ENCODE assay signal across 7 cellular contexts in the genomic region with DNA sequence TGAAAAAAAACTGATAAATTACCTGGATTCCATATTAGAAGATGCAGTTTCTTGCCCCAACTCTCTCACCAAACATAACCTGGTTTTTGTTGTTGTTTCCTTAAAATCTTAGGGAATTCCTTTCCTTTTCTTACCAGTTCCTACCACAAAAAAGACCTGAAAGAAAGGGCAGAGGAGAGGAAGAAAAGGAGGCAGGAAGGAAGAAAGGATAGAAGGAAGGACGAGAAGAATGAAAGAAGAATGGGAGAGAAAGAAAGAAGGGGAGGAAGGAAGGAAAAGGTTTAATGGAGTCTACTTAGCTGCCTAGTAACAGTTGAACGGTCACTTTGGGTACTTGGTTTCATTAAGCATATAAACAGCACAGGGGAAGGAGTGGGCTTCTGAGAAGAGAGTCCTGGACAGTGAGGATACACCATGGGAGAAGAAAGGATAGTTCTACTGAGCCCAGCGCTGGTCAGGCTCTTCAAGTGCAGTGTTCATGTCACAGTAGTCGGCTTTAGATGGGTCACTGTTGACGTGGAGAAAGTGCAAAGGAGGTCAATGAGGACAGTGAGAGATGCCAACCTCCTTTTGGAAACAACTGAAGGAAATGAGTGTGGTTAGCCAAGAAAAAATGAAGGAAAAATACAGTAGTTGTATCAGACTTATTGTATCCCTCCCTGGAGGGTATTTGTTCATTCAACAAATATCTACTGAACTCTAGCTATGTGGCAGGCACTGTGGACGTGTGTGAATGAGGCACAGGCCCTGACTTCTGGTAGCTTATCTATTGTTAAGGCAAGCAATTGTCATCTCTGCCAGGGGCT. TPM values are rescaled to one million over a fixed set of nuclear protein-coding genes. Genes with fewer than 3 reads are reported as not detected.
DNase-seq lines count a peak whose midpoint lies in the region; ATAC-seq and TF ChIP-seq lines count a peak whose summit lies in the region.

No MANE protein-coding gene starts in this region.

- POLR2A ChIA-PET in GM10248 (lab: Yijun Ruan, JAX) = no interaction called here

- H3K9ac ChIP-seq in HUES48 (ENCODE audit: low read depth, low read length) = no peak overlapping the region

- H3K4me3 ChIP-seq in HUES48 (ENCODE audit: low read depth, low read length) (peak overlapping the region; percentile 93), WI38 (ENCODE audit: low read depth, low read length) (peak overlapping the region; percentile 99)

- H3K36me3 Mint-ChIP-seq in glutamatergic neuron (ENCODE audit: unreplicated experiment) = no peaks in the 10 kb centered on the region
- peaks cover 39% of the 10 kb centered on the region for H3K36me3 Mint-ChIP-seq in stimulated activated effector memory CD8-positive, alpha-beta T cell treated with anti-CD3 and anti-CD28 coated beads, Interleukin-12 subunit alpha, Interleukin-12 subunit beta, amount 100 ng/mL, for 72 hours

- no peaks in the 10 kb centered on the region for H3K9me3 ChIP-seq in HUES48 (ENCODE audit: control insufficient read depth, insufficient read depth, low read length)

- peaks cover 9% of the 10 kb centered on the region for H3K9me3 Mint-ChIP-seq in glutamatergic neuron (ENCODE audit: unreplicated experiment)
- no peaks in the 10 kb centered on the region for H3K9me3 Mint-ChIP-seq in stimulated activated effector memory CD8-positive, alpha-beta T cell treated with anti-CD3 and anti-CD28 coated beads, Interleukin-12 subunit alpha, Interleukin-12 subunit beta, amount 100 ng/mL, for 72 hours

- CTCF ChIA-PET in GM10248 (lab: Yijun Ruan, JAX) = interaction anchor here (3.2 kb wide), 1 partner anchor 7 kb away, joined by 11 read pairs; no protein-coding TSS in a partner anchor

- H3K4me1 Mint-ChIP-seq in glutamatergic neuron (ENCODE audit: low read depth, unreplicated experiment) = peaks cover 5% of the 10 kb centered on the region
- peaks cover 23% of the 10 kb centered on the region for H3K4me1 Mint-ChIP-seq in stimulated activated effector memory CD8-positive, alpha-beta T cell treated with anti-CD3 and anti-CD28 coated beads, Interleukin-12 subunit alpha, Interleukin-12 subunit beta, amount 100 ng/mL, for 72 hours

- no peaks in the 10 kb centered on the region for H3K36me3 ChIP-seq in HUES48 (ENCODE audit: control insufficient read depth, insufficient read depth, low read length)

- TF ChIP-seq CTCF in WI38 (IDR thresholded peaks at IDR 0.05; ENCODE audit: low read depth, low read length) = no peak
- TF ChIP-seq CTCF in glutamatergic neuron (IDR thresholded peaks at IDR 0.05; ENCODE audit: partially characterized antibody, unreplicated experiment) = no peak
- TF ChIP-seq CTCF in GM10248 (IDR thresholded peaks at IDR 0.05; ENCODE audit: control extremely low read depth, extremely low read depth, low read depth, missing control alignments) = no peak

- no peak for DNase-seq in glutamatergic neuron
- DNase-seq in stimulated activated effector memory CD8-positive, alpha-beta T cell treated with anti-CD3 and anti-CD28 coated beads, Interleukin-12 subunit alpha, Interleukin-12 subunit beta, amount 100 ng/mL, for 72 hours (ENCODE audit: low spot score in 2 of 2) = no peak
- no peak for DNase-seq in NCI-H128 (lab: John Stamatoyannopoulos, UW; ENCODE audit: unreplicated experiment)
- no peak for DNase-seq in GM10248 (ENCODE audit: extremely low spot score)
- DNase-seq in OCI-M2 (lab: John Stamatoyannopoulos, UW; ENCODE audit: unreplicated experiment) = no peak

- no peak for ATAC-seq in stimulated activated effector memory CD8-positive, alpha-beta T cell treated with anti-CD3 and anti-CD28 coated beads, Interleukin-12 subunit alpha, Interleukin-12 subunit beta, amount 100 ng/mL, for 72 hours

- H3K4me3 Mint-ChIP-seq in glutamatergic neuron (ENCODE audit: unreplicated experiment) = peak overlapping the region; percentile 87
- peak overlapping the region; percentile 89 for H3K4me3 Mint-ChIP-seq in stimulated activated effector memory CD8-positive, alpha-beta T cell treated with anti-CD3 and anti-CD28 coated beads, Interleukin-12 subunit alpha, Interleukin-12 subunit beta, amount 100 ng/mL, for 72 hours

- H3K27me3 Mint-ChIP-seq in glutamatergic neuron (ENCODE audit: unreplicated experiment) = peaks cover 6% of the 10 kb centered on the region

- H3K4me1 ChIP-seq in HUES48 (ENCODE audit: control insufficient read depth, insufficient read depth, low read length) = peaks cover 37% of the 10 kb centered on the region

- H3K27me3 ChIP-seq in HUES48 (ENCODE audit: control insufficient read depth, insufficient read depth, low read length) = peaks cover 13% of the 10 kb centered on the region; the same call in 1 of the 2 replicates

- no peak overlapping the region for H3K27ac ChIP-seq in HUES48 (ENCODE audit: low read depth, low read length)

- H3K27ac Mint-ChIP-seq in glutamatergic neuron (ENCODE audit: unreplicated experiment) = peak overlapping the region; percentile 78
- peak overlapping the region; percentile 97 for H3K27ac Mint-ChIP-seq in stimulated activated effector memory CD8-positive, alpha-beta T cell treated with anti-CD3 and anti-CD28 coated beads, Interleukin-12 subunit alpha, Interleukin-12 subunit beta, amount 100 ng/mL, for 72 hours

RNA-seq across cellular contexts. Expression of a gene that starts 1.1 kb away (rescaled TPM):
- 14.5 TPM for total RNA-seq in glutamatergic neuron (ENCODE audit: unreplicated experiment)

RNA-seq across cellular contexts. Expression of a gene that starts 34.5 kb away (rescaled TPM):
- not detected for total RNA-seq in glutamatergic neuron (ENCODE audit: unreplicated experiment)
